9 cellular contexts compared by ENCODE assay signal in genomic region chr14:88013750-88014349, GRCh38. TPM values are rescaled to one million over a fixed set of nuclear protein-coding genes. Genes with fewer than 3 reads are reported as not detected.
DNase-seq lines count a peak whose midpoint lies in the region; ATAC-seq, FAIRE-seq and TF ChIP-seq lines count a peak whose summit lies in the region.
"Had no signal": no experiment of that assay in that cellular context is flagged by ENCODE, and none has a peak within 500 bp of the region (broad histone marks: within the 10 kb centered on the region; RNA-seq: fewer than 3 reads in every experiment).

No MANE protein-coding gene starts in this region.

- peak; percentile 47 for DNase-seq in NCI-H1436 (lab: John Stamatoyannopoulos, UW)
- no peak for DNase-seq in NCI-H1436 treated with DMSO at 0.1 percent for 48 hours (lab: John Stamatoyannopoulos, UW)
- DNase-seq in HTR-8/SVneo (ENCODE audit: insufficient read length, low spot score), result peak; percentile 29
- peak; percentile 46 to 78 for DNase-seq in NOMO-1 (lab: John Stamatoyannopoulos, UW; ENCODE audit: unreplicated experiment in 2 of 2)
- DNase-seq in adrenal gland, result peak; percentile 69 to 93 (median 81)
- DNase-seq in heart right ventricle, result peak; percentile 23 to 69
- peak; percentile 67 for DNase-seq in prostate gland (ENCODE audit: low spot score)

- H3K36me3 ChIP-seq in adrenal gland (replicated peaks in 1 of 2) (no peaks in the 10 kb centered on the region), heart right ventricle (peaks cover 0 to 21% (median 0%) of the 10 kb centered on the region in 9 donors), prostate gland (no peaks in the 10 kb centered on the region)

- no peak overlapping the region for H3K27ac ChIP-seq in adrenal gland
- H3K27ac ChIP-seq in heart right ventricle, result peak overlapping the region in 1 of 10 donors; percentile 46
- H3K27ac ChIP-seq in prostate gland, result no peak overlapping the region

- TF ChIP-seq CTCF in adrenal gland (IDR thresholded peaks at IDR 0.05), result peak; percentile 91 to 99 (median 96)
- TF ChIP-seq CTCF in heart right ventricle (IDR thresholded peaks at IDR 0.05), result peak; percentile 79 to 95 (median 89)
- TF ChIP-seq CTCF in prostate gland (IDR thresholded peaks at IDR 0.05), result peak; percentile 70 to 87 (median 86)

- 2 to 5% (median 5%) methylated on average over 7 of the region's 7 CpGs for WGBS in adrenal gland, 4 donors
- 4 to 6% methylated on average over 7 of the region's 7 CpGs for WGBS in heart right ventricle, 2 donors
- WGBS in prostate gland, result 1% methylated on average over 7 of the region's 7 CpGs

- H3K27me3 ChIP-seq in adrenal gland (no peaks in the 10 kb centered on the region), heart right ventricle (no peaks in the 10 kb centered on the region), prostate gland (replicated peaks; ENCODE audit: insufficient read depth) (no peaks in the 10 kb centered on the region)
- H3K27me3 ChIP-seq: BLaER1 treated with 17β-estradiol and CSF1 and Interleukin-3, amounts not matched to agents 10 nM and 100 nM had no signal

- intact Hi-C loops in adrenal gland (cut with DNase I), result no loop called here
- intact Hi-C loops in heart right ventricle (cut with DNase I), result loop anchor here in 7 of 10 donors (2.0 to 10.0 kb wide), 7 partner anchors 148 to 548 kb away; partner anchors contain the start of genes SPATA7 (in 1 of the 7) and ZC3H14 (in 1 of the 7)
- intact Hi-C loops in prostate gland (cut with DNase I), result loop anchor here (10.0 kb wide), 1 partner anchor 371 kb away; the partner anchor contains the start of gene SPATA7

- FAIRE-seq in HTR-8/SVneo (lab: Jason Lieb, UNC), result no peak

- no peak overlapping the region for H3K4me3 ChIP-seq in adrenal gland
- H3K4me3 ChIP-seq in heart right ventricle, result no peak overlapping the region
- no peak overlapping the region for H3K4me3 ChIP-seq in prostate gland
- H3K4me3 ChIP-seq: BLaER1 treated with 17β-estradiol and CSF1 and Interleukin-3, amounts not matched to agents 10 nM and 100 nM had no signal

- ATAC-seq in GM21723 (IDR thresholded peaks at IDR 0.05; ENCODE audit: unreplicated experiment) (peak; percentile 95), heart right ventricle (peak; percentile 72 to 94 (median 90))

- H3K9me3 ChIP-seq in adrenal gland (replicated peaks in 1 of 3) (no peaks in the 10 kb centered on the region), heart right ventricle (no peaks in the 10 kb centered on the region), prostate gland (no peaks in the 10 kb centered on the region)

- TF ChIP-seq POLR2A in adrenal gland (IDR thresholded peaks at IDR 0.05) (no peak), prostate gland (IDR thresholded peaks at IDR 0.05) (no peak)

- H3K4me1 ChIP-seq in adrenal gland (replicated peaks in 1 of 2) (no peaks in the 10 kb centered on the region), heart right ventricle (peaks cover 0 to 63% (median 0%) of the 10 kb centered on the region in 9 donors), prostate gland (replicated peaks) (no peaks in the 10 kb centered on the region)

RNA-seq across cellular contexts. Expression of gene GPR65, which starts 8.9 kb away (rescaled TPM):
- 1 to 10 TPM in 7 of 8 donors, under 1 TPM in 1; 0.18 to 6.1 (median 2.6) TPM for total RNA-seq in adrenal gland
- polyA plus RNA-seq in adrenal gland, result 1 to 10 TPM; 1.3 to 1.9 (median 1.4) TPM
- total RNA-seq in heart right ventricle, result 1 to 10 TPM in 1 of 10 donors, under 1 TPM in 9; 0.09 to 3.2 (median 0.29) TPM
- polyA plus RNA-seq in heart right ventricle, result under 1 TPM; 0.29 TPM
- total RNA-seq in prostate gland, result under 1 TPM; 0.57 to 0.73 TPM

RNA-seq across cellular contexts. Expression of gene GALC, which starts 20.9 kb away (rescaled TPM):
- total RNA-seq in adrenal gland, result 10 to 100 TPM; 23.4 to 69.6 (median 37.3) TPM
- 10 to 100 TPM in 2 of 3 donors, 1 to 10 TPM in 1; 8.3 to 60.7 (median 11.9) TPM for polyA plus RNA-seq in adrenal gland
- total RNA-seq in heart right ventricle, result 10 to 100 TPM; 11.2 to 19.4 (median 14.9) TPM
- polyA plus RNA-seq in heart right ventricle, result 1 to 10 TPM; 4.7 to 9.3 TPM
- total RNA-seq in prostate gland, result 10 to 100 TPM; 29.4 to 85.9 TPM

Comparison
In these comparisons a context has a peak if more than half of its experiments do, and no peak if none do; other contexts are left out.
1. intact Hi-C loops: an anchor here in heart right ventricle (2.0 to 10.0 kb wide) and prostate gland (10.0 kb wide); none called in adrenal gland.